Comparison of ENCODE assay signal across 8 cellular contexts in the genomic region with DNA sequence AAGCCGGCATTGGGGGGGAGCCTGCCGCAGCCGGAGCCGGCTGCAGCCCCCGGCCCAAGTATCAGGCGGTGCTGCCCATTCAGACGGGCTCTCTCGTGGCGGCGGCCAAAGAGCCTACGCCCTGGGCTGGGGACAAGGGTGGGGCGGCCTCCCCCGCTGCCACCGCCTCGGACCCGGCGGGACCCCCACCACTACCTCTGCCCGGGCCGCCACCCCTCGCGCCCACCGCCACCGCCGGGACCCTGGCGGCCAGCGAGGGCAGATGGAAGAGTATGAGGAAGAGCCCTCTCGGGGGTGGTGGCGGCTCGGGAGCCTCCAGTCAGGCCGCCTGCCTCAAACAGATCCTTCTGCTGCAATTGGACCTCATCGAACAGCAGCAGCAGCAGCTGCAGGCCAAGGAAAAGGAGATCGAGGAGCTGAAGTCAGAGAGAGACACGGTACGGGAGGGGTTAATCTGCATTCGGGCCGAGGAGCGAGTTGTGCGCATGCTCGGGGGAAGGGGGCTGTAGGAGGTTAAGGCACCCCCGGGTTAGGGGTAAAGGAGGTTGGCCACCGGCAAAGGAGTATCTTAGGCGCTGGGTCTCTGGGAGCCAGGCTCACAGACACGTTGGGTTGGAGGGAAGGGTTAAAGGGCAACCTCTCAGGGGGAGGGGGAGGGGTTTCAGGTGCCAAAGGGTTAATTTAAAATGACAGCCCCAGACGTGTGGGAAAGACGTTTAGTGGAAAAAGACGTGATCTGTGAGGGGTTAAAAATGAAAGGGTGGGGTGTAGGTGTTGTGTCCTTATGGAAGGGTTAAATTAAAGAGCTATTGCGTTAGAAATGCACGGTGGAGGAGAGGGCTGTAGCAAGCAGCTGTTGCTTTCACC. TPM values are rescaled to one million over a fixed set of nuclear protein-coding genes. Genes with fewer than 3 reads are reported as not detected.
DNase-seq lines count a peak whose midpoint lies in the region; ATAC-seq and TF ChIP-seq lines count a peak whose summit lies in the region.

No MANE protein-coding gene starts in this region.

- peak overlapping the region; percentile 100 for H3K4me3 ChIP-seq in SJCRH30
- peak overlapping the region; percentile 69 for H3K4me3 ChIP-seq in right cardiac atrium (ENCODE audit: low read length)
- peak overlapping the region; percentile 92 for H3K4me3 ChIP-seq in rectal smooth muscle tissue (ENCODE audit: low read length)

- ATAC-seq in right cardiac atrium = peak; percentile 10 to 29
- no peak for ATAC-seq in GM18861 (IDR thresholded peaks at IDR 0.05; ENCODE audit: unreplicated experiment)

- H3K36me3 ChIP-seq in SJCRH30 (peaks cover 25% of the 10 kb centered on the region), rectal smooth muscle tissue (ENCODE audit: control insufficient read depth, insufficient read depth, low read length) (peaks cover 11% of the 10 kb centered on the region)

- peak overlapping the region; percentile 77 for H3K27ac ChIP-seq in SJCRH30
- H3K27ac ChIP-seq in right cardiac atrium (ENCODE audit: low read length) = peak overlapping the region; percentile 85
- peak overlapping the region; percentile 94 for H3K27ac ChIP-seq in rectal smooth muscle tissue (ENCODE audit: low read depth, low read length)

- no peaks in the 10 kb centered on the region; the same call in 1 of the 2 replicates for H3K4me1 ChIP-seq in SJCRH30
- H3K4me1 ChIP-seq in right cardiac atrium (ENCODE audit: control insufficient read depth, insufficient read depth, low read length) = no peaks in the 10 kb centered on the region
- peaks cover 9% of the 10 kb centered on the region for H3K4me1 ChIP-seq in rectal smooth muscle tissue (ENCODE audit: control insufficient read depth, insufficient read depth, low read length)

- WGBS in right cardiac atrium = under 1% methylated on average over 48 of the region's 48 CpGs

- no peak for TF ChIP-seq RAD21 in Ishikawa (IDR thresholded peaks at IDR 0.05; ENCODE audit: low read depth)

- TF ChIP-seq CTCF in GM13976 (IDR thresholded peaks at IDR 0.05; ENCODE audit: borderline replicate concordance, control extremely low read depth, extremely low read depth, insufficient read depth, missing control alignments) = no peak

- TF ChIP-seq EP300 in Ishikawa (IDR thresholded peaks at IDR 0.05; ENCODE audit: borderline replicate concordance) = no peak

- H3K9ac ChIP-seq in rectal smooth muscle tissue (ENCODE audit: low read length) = peak overlapping the region; percentile 50

- no peaks in the 10 kb centered on the region for H3K27me3 ChIP-seq in SJCRH30
- no peaks in the 10 kb centered on the region for H3K27me3 ChIP-seq in right cardiac atrium (ENCODE audit: control insufficient read depth, insufficient read depth)
- H3K27me3 ChIP-seq in rectal smooth muscle tissue (ENCODE audit: control insufficient read depth, insufficient read depth, low read length) = no peaks in the 10 kb centered on the region

- no peaks in the 10 kb centered on the region for H3K9me3 ChIP-seq in SJCRH30 (replicated peaks)
- no peaks in the 10 kb centered on the region for H3K9me3 ChIP-seq in right cardiac atrium (ENCODE audit: control insufficient read depth, low read length)

- DNase-seq in ACHN (peak; percentile 49), GM13976 (ENCODE audit: low spot score) (peak; percentile 67), SJCRH30 (peak; percentile 64 to 80), anterior cingulate cortex (lab: John Stamatoyannopoulos, UW) (peak in 41 of 58 donors; percentile 15 to 66 (median 36)), right cardiac atrium (peak; percentile 49 to 79 (median 75))

- in situ Hi-C loops in ACHN (cut with HindIII; ENCODE audit: low pct_ligation_motif_present, low pct_unique_long_range_greater_than_20kb, low sequenced_read_pairs) = no loop called here
- in situ Hi-C loops in GM13976 (cut with MboI; ENCODE audit: low sequenced_read_pairs, unreplicated experiment) = no loop called here

- intact Hi-C loops in right cardiac atrium (cut with DNase I) = no loop called here

TF ChIP-seq in Ishikawa, 13 proteins besides CTCF, POLR2A, EP300 and RAD21:
- peak; percentile 55 for TF ChIP-seq ZBTB7A (IDR thresholded peaks at IDR 0.05; ENCODE audit: low read depth)
- peak; percentile 86 for TF ChIP-seq MAX (IDR thresholded peaks at IDR 0.05)
- no peak for TF ChIP-seq YY1 (IDR thresholded peaks at IDR 0.05; ENCODE audit: low read depth)
TF ChIP-seq in Ishikawa: peak in this region for 2.

RNA-seq across cellular contexts. Expression of gene MSL1, which starts 1.4 kb away (rescaled TPM):
- total RNA-seq in SJCRH30 (2014; rRNA removed; shearing (Covaris generic)) = 72.9 and 76.1 TPM in 2 replicates
- 10 to 100 TPM; 53.6 to 57.3 (median 55.2) TPM for total RNA-seq in right cardiac atrium
- polyA plus RNA-seq in right cardiac atrium = 44.8 TPM

RNA-seq across cellular contexts. Expression of gene CASC3, which starts 17.2 kb away (rescaled TPM):
- 53.8 and 58.5 TPM in 2 replicates for total RNA-seq in SJCRH30 (2014; rRNA removed; shearing (Covaris generic))
- total RNA-seq in right cardiac atrium = 10 to 100 TPM; 50.2 to 56.7 (median 50.7) TPM
- polyA plus RNA-seq in right cardiac atrium = 23.4 TPM

RNA-seq across cellular contexts. Expression of gene NR1D1, which starts 22.8 kb away (rescaled TPM):
- 1.0 and 1.4 TPM in 2 replicates for total RNA-seq in SJCRH30 (2014; rRNA removed; shearing (Covaris generic))
- 10 to 100 TPM; 10.2 to 25.1 (median 18.8) TPM for total RNA-seq in right cardiac atrium
- 12.3 TPM for polyA plus RNA-seq in right cardiac atrium

RNA-seq across cellular contexts. Expression of gene RAPGEFL1, which starts 54.1 kb away (rescaled TPM):
- total RNA-seq in SJCRH30 (2014; rRNA removed; shearing (Covaris generic)) = 1.6 and 2.7 TPM in 2 replicates
- total RNA-seq in right cardiac atrium = 1 to 10 TPM; 2.7 to 5.6 (median 4.1) TPM
- 3.8 TPM for polyA plus RNA-seq in right cardiac atrium
